1 cellular context compared by ENCODE assay signal in the genomic region with DNA sequence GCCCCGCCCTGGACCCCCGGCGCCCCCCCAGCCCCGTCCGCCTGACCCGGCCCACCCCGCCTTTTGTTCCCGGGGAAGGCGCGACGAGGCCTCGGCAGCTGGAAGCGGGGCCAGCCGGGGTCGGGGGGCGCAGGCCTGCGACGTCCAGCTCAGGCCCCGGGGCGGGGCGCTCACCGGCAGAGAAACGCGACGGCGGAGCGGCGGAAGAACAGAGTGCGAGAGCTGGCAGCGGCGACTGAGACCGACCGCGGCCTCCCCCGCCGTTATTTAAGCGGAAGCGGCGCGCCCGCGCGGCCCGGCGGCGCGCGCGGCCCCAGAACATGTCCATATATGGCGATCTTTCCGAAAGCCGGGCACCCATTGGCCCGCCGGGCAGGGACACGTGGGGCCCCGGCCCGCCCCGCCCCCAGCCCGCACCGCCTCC.
TF ChIP-seq lines count a peak whose summit lies in the region.

ACTG1 (minus strand) TSS at position 240 of the 424 bp plus-strand sequence. CDS start 445 bp downstream, outside the sequence.

TF ChIP-seq in GM12878, 131 proteins besides CTCF, POLR2A, EP300 and RAD21 (continued from another document):
- TF ChIP-seq REST (IDR thresholded peaks at IDR 0.05; ENCODE audit: low read depth, low read length): no peak
- no peak for TF ChIP-seq CREM (IDR thresholded peaks at IDR 0.05; ENCODE audit: low read depth)
- no peak for TF ChIP-seq NR2C1 (IDR thresholded peaks at IDR 0.05)
- no peak for TF ChIP-seq NBN (IDR thresholded peaks at IDR 0.05)
